Comparison of ENCODE assay signal across 9 cellular contexts in the genomic region with DNA sequence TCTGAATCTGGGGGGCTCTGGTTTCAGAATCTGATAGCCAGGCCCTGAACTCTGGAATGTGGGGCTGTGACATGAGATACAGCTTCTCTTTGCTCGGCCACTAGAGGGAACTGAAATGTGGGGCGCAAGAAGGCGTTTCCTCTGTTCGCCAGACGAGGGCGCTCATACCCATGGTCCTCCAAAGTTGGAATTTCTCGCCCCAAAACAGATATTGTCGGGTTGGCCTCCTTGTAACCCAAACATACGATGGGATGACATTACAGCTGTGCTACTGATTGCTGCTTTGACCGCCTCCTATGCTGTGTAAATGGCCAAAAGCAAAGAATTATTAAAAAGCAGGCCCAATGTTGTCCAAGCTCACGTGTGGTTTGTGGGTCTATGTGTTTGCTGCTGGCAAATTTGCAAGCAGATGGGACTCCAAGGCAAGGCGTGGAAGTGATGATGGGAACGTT. TPM values are rescaled to one million over a fixed set of nuclear protein-coding genes. Genes with fewer than 3 reads are reported as not detected.
DNase-seq lines count a peak whose midpoint lies in the region; ATAC-seq, FAIRE-seq and TF ChIP-seq lines count a peak whose summit lies in the region.
"Had no signal": no experiment of that assay in that cellular context is flagged by ENCODE, and none has a peak within 500 bp of the region (broad histone marks: within the 10 kb centered on the region; RNA-seq: fewer than 3 reads in every experiment).

No MANE protein-coding gene starts in this region.

- in situ Hi-C loops in transverse colon (cut with MboI; ENCODE audit: low pct_ligation_motif_present in 1 of 4, low pct_unique_long_range_greater_than_20kb in 1 of 4, low sequenced_read_pairs in 3 of 4) = loop anchor here (10.0 to 25.0 kb wide), 4 partner anchors 422 to 502 kb away; partner anchors contain the start of gene CCDC182 (in 2 of the 4)

- peak; percentile 71 to 100 (median 94) for ATAC-seq in pancreas
- no peak for ATAC-seq in GM19023 (IDR thresholded peaks at IDR 0.05; ENCODE audit: unreplicated experiment)

- no peak for TF ChIP-seq POLR2A in transverse colon (IDR thresholded peaks at IDR 0.05)

- intact Hi-C loops in activated T-helper 1 cell treated with anti-CD3 and anti-CD28 coated beads, Interleukin-12 subunit alpha, Interleukin-12 subunit beta, Interleukin-2, Interleukin-4 antibody, amounts not matched to agents 30 ng/mL and 10 ng/mL and 1 ng/mL, durations not matched to agents 14 hours and 24 hours and 36 hours (cut with micrococcal nuclease) = loop anchor here (1.0 to 5.0 kb wide), 9 partner anchors 11 to 540 kb away; no protein-coding TSS in a partner anchor
- intact Hi-C loops in pancreas (cut with DNase I) = loop anchor here in 1 of 3 donors (5.0 to 10.0 kb wide), 2 partner anchors 432 to 504 kb away; partner anchors contain the start of gene CCDC182
- intact Hi-C loops in transverse colon (cut with DNase I; ENCODE audit: low total_unique reads) = loop anchor here (5.0 kb wide), 2 partner anchors 429 to 504 kb away; partner anchors contain the start of gene CCDC182

- H3K4me1 Mint-ChIP-seq in activated T-helper 1 cell treated with anti-CD3 and anti-CD28 coated beads, Interleukin-12 subunit alpha, Interleukin-12 subunit beta, Interleukin-2, Interleukin-4 antibody, amounts not matched to agents 30 ng/mL and 10 ng/mL and 1 ng/mL, durations not matched to agents 14 hours and 24 hours and 36 hours (ENCODE audit: low read depth) = peaks cover 12% of the 10 kb centered on the region

- H3K27me3 ChIP-seq in pancreas (no peaks in the 10 kb centered on the region), transverse colon (no peaks in the 10 kb centered on the region)

- no peaks in the 10 kb centered on the region for H3K36me3 ChIP-seq in pancreas
- no peaks in the 10 kb centered on the region for H3K36me3 ChIP-seq in transverse colon

- no peaks in the 10 kb centered on the region for H3K4me1 ChIP-seq in pancreas
- no peaks in the 10 kb centered on the region for H3K4me1 ChIP-seq in transverse colon

- 14 to 15% methylated on average over 13 of the region's 13 CpGs for WGBS in pancreas, 2 donors
- 18% methylated on average over 13 of the region's 13 CpGs; no CpG with 5 or more reads in 1 of the 2 donors for WGBS in transverse colon (ENCODE audit: low coverage in 1 of 2), 2 donors

- no peak overlapping the region for H3K27ac ChIP-seq in pancreas
- no peak overlapping the region for H3K27ac ChIP-seq in transverse colon

- no peaks in the 10 kb centered on the region for H3K36me3 Mint-ChIP-seq in activated T-helper 1 cell treated with anti-CD3 and anti-CD28 coated beads, Interleukin-12 subunit alpha, Interleukin-12 subunit beta, Interleukin-2, Interleukin-4 antibody, amounts not matched to agents 30 ng/mL and 10 ng/mL and 1 ng/mL, durations not matched to agents 14 hours and 24 hours and 36 hours (ENCODE audit: low read depth)

- peak; percentile 100 for TF ChIP-seq CTCF in foreskin fibroblast (IDR thresholded peaks at IDR 0.05; ENCODE audit: low read depth, low read length)
- peak; percentile 87 to 96 (median 95) for TF ChIP-seq CTCF in pancreas (IDR thresholded peaks at IDR 0.05)
- TF ChIP-seq CTCF in transverse colon (IDR thresholded peaks at IDR 0.05) = peak; percentile 98 to 99 (median 98)

- no peak overlapping the region for H3K4me3 Mint-ChIP-seq in activated T-helper 1 cell treated with anti-CD3 and anti-CD28 coated beads, Interleukin-12 subunit alpha, Interleukin-12 subunit beta, Interleukin-2, Interleukin-4 antibody, amounts not matched to agents 30 ng/mL and 10 ng/mL and 1 ng/mL, durations not matched to agents 14 hours and 24 hours and 36 hours

- FAIRE-seq in pancreas (lab: Jason Lieb, UNC) = no peak
- FAIRE-seq: colon had no signal

- no peak for TF ChIP-seq EP300 in transverse colon (IDR thresholded peaks at IDR 0.05; ENCODE audit: low read depth)

- H3K27ac Mint-ChIP-seq in activated T-helper 1 cell treated with anti-CD3 and anti-CD28 coated beads, Interleukin-12 subunit alpha, Interleukin-12 subunit beta, Interleukin-2, Interleukin-4 antibody, amounts not matched to agents 30 ng/mL and 10 ng/mL and 1 ng/mL, durations not matched to agents 14 hours and 24 hours and 36 hours = peak overlapping the region; percentile 30

- H3K9me3 ChIP-seq in pancreas = no peaks in the 10 kb centered on the region
- H3K9me3 ChIP-seq in transverse colon = no peaks in the 10 kb centered on the region

- DNase-seq in DMS53 (lab: John Stamatoyannopoulos, UW) (peak; percentile 73), HS-27A (ENCODE audit: low read depth) (peak; percentile 20), RKO (ENCODE audit: low spot score) (peak; percentile 70), foreskin fibroblast (peak; percentile 44 to 82), pancreas (peak; percentile 38 to 87 (median 64)), transverse colon (peak; percentile 79)
- DNase-seq in activated T-helper 1 cell treated with anti-CD3 and anti-CD28 coated beads, Interleukin-12 subunit alpha, Interleukin-12 subunit beta, Interleukin-2, Interleukin-4 antibody, amounts not matched to agents 30 ng/mL and 10 ng/mL and 1 ng/mL, durations not matched to agents 14 hours and 24 hours and 36 hours (ENCODE audit: low spot score) = peak; percentile 66

- H3K27me3 Mint-ChIP-seq in activated T-helper 1 cell treated with anti-CD3 and anti-CD28 coated beads, Interleukin-12 subunit alpha, Interleukin-12 subunit beta, Interleukin-2, Interleukin-4 antibody, amounts not matched to agents 30 ng/mL and 10 ng/mL and 1 ng/mL, durations not matched to agents 14 hours and 24 hours and 36 hours (ENCODE audit: insufficient read depth) = peaks cover 23% of the 10 kb centered on the region

- H3K9me3 Mint-ChIP-seq in activated T-helper 1 cell treated with anti-CD3 and anti-CD28 coated beads, Interleukin-12 subunit alpha, Interleukin-12 subunit beta, Interleukin-2, Interleukin-4 antibody, amounts not matched to agents 30 ng/mL and 10 ng/mL and 1 ng/mL, durations not matched to agents 14 hours and 24 hours and 36 hours = no peaks in the 10 kb centered on the region

- H3K4me3 ChIP-seq in foreskin fibroblast (ENCODE audit: low read depth in 1 of 2, low read length in 2 of 2) (no peak overlapping the region), pancreas (no peak overlapping the region), transverse colon (no peak overlapping the region)

RNA-seq across cellular contexts. Expression of gene MSI2, which starts 13.1 kb away (rescaled TPM):
- 272 and 278 TPM in 2 replicates for total RNA-seq in activated T-helper 1 cell treated with anti-CD3 and anti-CD28 coated beads, Interleukin-12 subunit alpha, Interleukin-12 subunit beta, Interleukin-2, Interleukin-4 antibody, amounts not matched to agents 30 ng/mL and 10 ng/mL and 1 ng/mL, durations not matched to agents 14 hours and 24 hours and 36 hours
- 10 to 100 TPM; 25.3 to 48.9 (median 33.8) TPM for total RNA-seq in pancreas
- 10 to 100 TPM; 10.4 to 18.7 TPM for polyA plus RNA-seq in pancreas
- 10 to 100 TPM; 20.6 to 36.0 (median 29.3) TPM for total RNA-seq in transverse colon

Comparison
In these comparisons a context has a peak if more than half of its experiments do, and no peak if none do; other contexts are left out.
1. DNase-seq: peak in every context shown above with its lines; median percentile 79 in transverse colon; 73 in DMS53; 70 in RKO; 66 in activated T-helper 1 cell treated with anti-CD3 and anti-CD28 coated beads, Interleukin-12 subunit alpha, Interleukin-12 subunit beta, Interleukin-2, Interleukin-4 antibody, amounts not matched to agents 30 ng/mL and 10 ng/mL and 1 ng/mL, durations not matched to agents 14 hours and 24 hours and 36 hours; 64 in pancreas; 63 in foreskin fibroblast; 20 in HS-27A.